Comparison of ENCODE assay signal across 19 cellular contexts in the genomic region with DNA sequence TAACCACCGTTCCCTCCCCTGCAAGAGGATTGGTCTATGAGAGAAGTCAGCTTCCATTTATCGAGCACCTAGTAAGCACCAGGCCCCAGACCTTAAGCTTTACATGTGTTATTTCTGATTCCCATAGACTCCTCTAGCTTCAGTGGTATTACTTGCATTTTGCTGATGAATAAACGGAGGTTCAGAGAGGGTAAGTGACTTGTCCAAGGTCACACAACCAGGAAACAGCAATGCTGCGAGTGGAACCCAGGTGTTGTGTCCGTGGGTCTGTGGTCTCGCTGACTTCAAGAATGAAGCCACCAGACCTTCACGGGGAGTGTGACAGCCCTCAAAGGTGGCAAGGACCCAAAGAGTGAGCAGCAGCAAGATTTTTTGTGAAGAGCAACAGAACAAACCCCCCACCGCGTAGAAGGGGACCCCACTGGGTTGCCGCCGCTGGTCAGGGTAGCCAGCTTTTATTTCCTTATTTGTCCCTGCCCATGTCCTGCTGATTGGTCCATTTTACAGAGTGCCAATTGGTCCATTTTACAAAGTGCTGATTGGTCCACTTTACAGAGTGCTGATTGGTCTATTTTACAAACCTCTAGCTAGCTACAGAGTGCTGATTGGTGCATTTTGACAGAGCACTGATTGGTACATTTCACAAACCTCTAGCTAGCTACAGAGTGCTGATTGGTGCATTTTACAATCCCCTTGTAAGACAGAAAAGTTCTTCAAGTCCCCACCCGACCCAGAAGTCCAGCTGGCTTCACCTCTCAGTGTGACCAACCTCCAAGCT. TPM values are rescaled to one million over a fixed set of nuclear protein-coding genes. Genes with fewer than 3 reads are reported as not detected.
DNase-seq lines count a peak whose midpoint lies in the region; ATAC-seq and TF ChIP-seq lines count a peak whose summit lies in the region.
"Had no signal": no experiment of that assay in that cellular context is flagged by ENCODE, and none has a peak within 500 bp of the region (broad histone marks: within the 10 kb centered on the region; RNA-seq: fewer than 3 reads in every experiment).

No MANE protein-coding gene starts in this region.

- no peaks in the 10 kb centered on the region for H3K79me2 ChIP-seq in Karpas-422 (ENCODE audit: low read length)

- no peaks in the 10 kb centered on the region for H3K36me3 ChIP-seq in BLaER1 treated with 17β-estradiol and CSF1 and Interleukin-3, amounts not matched to agents 10 nM and 100 nM
- H3K36me3 ChIP-seq in Karpas-422 (ENCODE audit: insufficient read depth, low read length) (no peaks in the 10 kb centered on the region; the same call in 1 of the 2 replicates), upper lobe of right lung (no peaks in the 10 kb centered on the region)
- H3K36me3 ChIP-seq: MG63, Peyer's patch, SJSA1 had no signal

- H3K9me3 Mint-ChIP-seq in nephron = no peaks in the 10 kb centered on the region
- H3K9me3 Mint-ChIP-seq in activated T-helper 1 cell treated with anti-CD3 and anti-CD28 coated beads, Interleukin-12 subunit alpha, Interleukin-12 subunit beta, Interleukin-2, Interleukin-4 antibody, amounts not matched to agents 30 ng/mL and 10 ng/mL and 1 ng/mL, durations not matched to agents 14 hours and 24 hours and 36 hours = no peaks in the 10 kb centered on the region
- H3K9me3 Mint-ChIP-seq: CD8-positive, alpha-beta T cell had no signal

- DNase-seq in Karpas-422 (peak; percentile 56), choroid plexus epithelial cell (ENCODE audit: low read depth) (peak; percentile 12), upper lobe of right lung (no peak)
- DNase-seq in activated T-helper 1 cell treated with anti-CD3 and anti-CD28 coated beads, Interleukin-12 subunit alpha, Interleukin-12 subunit beta, Interleukin-2, Interleukin-4 antibody, amounts not matched to agents 30 ng/mL and 10 ng/mL and 1 ng/mL, durations not matched to agents 14 hours and 24 hours and 36 hours (ENCODE audit: low spot score) = no peak
- DNase-seq: Calu3; CD8-positive, alpha-beta T cell; GOT3; NCI-H1092; NCI-H1436; NCI-H1930; Peyer's patch had no signal

- H2AFZ ChIP-seq in Karpas-422 (ENCODE audit: low read length) = no peak overlapping the region

- peak overlapping the region in 8 of 11 experiments; percentile 3 to 64 (median 51); a peak in 8 of 22 replicates for H3K9ac ChIP-seq in BLaER1 treated with 17β-estradiol and CSF1 and Interleukin-3, amounts not matched to agents 10 nM and 100 nM
- no peak overlapping the region for H3K9ac ChIP-seq in Karpas-422 (ENCODE audit: low read length)

- H3K4me2 ChIP-seq in BLaER1 treated with 17β-estradiol and CSF1 and Interleukin-3, amounts not matched to agents 10 nM and 100 nM = peak overlapping the region; percentile 68 to 95 (median 80)
- H3K4me2 ChIP-seq in Karpas-422 (ENCODE audit: low read depth, low read length, poor library complexity, severe bottlenecking) = no peak overlapping the region

- H4K20me1 ChIP-seq in BLaER1 treated with 17β-estradiol and CSF1 and Interleukin-3, amounts not matched to agents 10 nM and 100 nM = no peaks in the 10 kb centered on the region
- H4K20me1 ChIP-seq in Karpas-422 (ENCODE audit: insufficient read depth, low read depth, low read length) = no peaks in the 10 kb centered on the region

- peak overlapping the region in 10 of 11 experiments; percentile 21 to 70 (median 56); a peak in 16 of 22 replicates for H3K27ac ChIP-seq in BLaER1 treated with 17β-estradiol and CSF1 and Interleukin-3, amounts not matched to agents 10 nM and 100 nM
- H3K27ac ChIP-seq in Karpas-422 (ENCODE audit: low read length) (no peak overlapping the region), upper lobe of right lung (no peak overlapping the region)
- H3K27ac ChIP-seq: Peyer's patch, SJSA1 had no signal

- H3K9me2 ChIP-seq in Karpas-422 (replicated peaks; ENCODE audit: insufficient read depth, low read length) = no peaks in the 10 kb centered on the region

- H3K4me1 ChIP-seq in BLaER1 treated with 17β-estradiol and CSF1 and Interleukin-3, amounts not matched to agents 10 nM and 100 nM = peaks cover 21 to 70% (median 43%) of the 10 kb centered on the region in 10 experiments
- peaks cover 38% of the 10 kb centered on the region for H3K4me1 ChIP-seq in Karpas-422 (ENCODE audit: low read length)
- no peaks in the 10 kb centered on the region for H3K4me1 ChIP-seq in upper lobe of right lung
- H3K4me1 ChIP-seq: Peyer's patch had no signal

- H3K9me3 ChIP-seq in BLaER1 treated with 17β-estradiol and CSF1 and Interleukin-3, amounts not matched to agents 10 nM and 100 nM (replicated peaks in 1 of 11) = peaks cover 6 to 10% (median 8%) of the 10 kb centered on the region in 11 experiments; a peak in 18 of 22 replicates
- no peaks in the 10 kb centered on the region for H3K9me3 ChIP-seq in Karpas-422 (ENCODE audit: low read length)
- no peaks in the 10 kb centered on the region for H3K9me3 ChIP-seq in upper lobe of right lung
- H3K9me3 ChIP-seq: MG63, Peyer's patch, SJSA1 had no signal

- peaks cover 28% of the 10 kb centered on the region for H3K4me1 Mint-ChIP-seq in nephron
- H3K4me1 Mint-ChIP-seq in activated T-helper 1 cell treated with anti-CD3 and anti-CD28 coated beads, Interleukin-12 subunit alpha, Interleukin-12 subunit beta, Interleukin-2, Interleukin-4 antibody, amounts not matched to agents 30 ng/mL and 10 ng/mL and 1 ng/mL, durations not matched to agents 14 hours and 24 hours and 36 hours (ENCODE audit: low read depth) = no peaks in the 10 kb centered on the region
- H3K4me1 Mint-ChIP-seq: IgD-negative memory B cell had no signal

- no peak overlapping the region for H3K4me3 Mint-ChIP-seq in nephron
- H3K4me3 Mint-ChIP-seq in activated T-helper 1 cell treated with anti-CD3 and anti-CD28 coated beads, Interleukin-12 subunit alpha, Interleukin-12 subunit beta, Interleukin-2, Interleukin-4 antibody, amounts not matched to agents 30 ng/mL and 10 ng/mL and 1 ng/mL, durations not matched to agents 14 hours and 24 hours and 36 hours = no peak overlapping the region
- H3K4me3 Mint-ChIP-seq: CD8-positive, alpha-beta T cell; IgD-negative memory B cell had no signal

- H3K27ac Mint-ChIP-seq in nephron = peak overlapping the region; percentile 72 to 89 (median 75)
- H3K27ac Mint-ChIP-seq in activated T-helper 1 cell treated with anti-CD3 and anti-CD28 coated beads, Interleukin-12 subunit alpha, Interleukin-12 subunit beta, Interleukin-2, Interleukin-4 antibody, amounts not matched to agents 30 ng/mL and 10 ng/mL and 1 ng/mL, durations not matched to agents 14 hours and 24 hours and 36 hours = no peak overlapping the region
- H3K27ac Mint-ChIP-seq: CD8-positive, alpha-beta T cell; IgD-negative memory B cell had no signal

- no peak for TF ChIP-seq CTCF in choroid plexus epithelial cell (conservative IDR thresholded peaks at IDR 0.05; ENCODE audit: low read depth, low read length)
- no peak for TF ChIP-seq CTCF in nephron (IDR thresholded peaks at IDR 0.05; ENCODE audit: unreplicated experiment in 3 of 3)
- TF ChIP-seq CTCF in upper lobe of right lung (IDR thresholded peaks at IDR 0.05) = no peak

- intact Hi-C loops in activated T-helper 1 cell treated with anti-CD3 and anti-CD28 coated beads, Interleukin-12 subunit alpha, Interleukin-12 subunit beta, Interleukin-2, Interleukin-4 antibody, amounts not matched to agents 30 ng/mL and 10 ng/mL and 1 ng/mL, durations not matched to agents 14 hours and 24 hours and 36 hours (cut with micrococcal nuclease) = no loop called here
- intact Hi-C loops in upper lobe of right lung (cut with DNase I) = no loop called here

- H3K27me3 Mint-ChIP-seq in nephron (ENCODE audit: low read depth) = peaks cover 17% of the 10 kb centered on the region
- peaks cover 16% of the 10 kb centered on the region for H3K27me3 Mint-ChIP-seq in activated T-helper 1 cell treated with anti-CD3 and anti-CD28 coated beads, Interleukin-12 subunit alpha, Interleukin-12 subunit beta, Interleukin-2, Interleukin-4 antibody, amounts not matched to agents 30 ng/mL and 10 ng/mL and 1 ng/mL, durations not matched to agents 14 hours and 24 hours and 36 hours (ENCODE audit: insufficient read depth)

- peak overlapping the region in 2 of 10 experiments; percentile 20 to 21; a peak in 2 of 20 replicates for H3K4me3 ChIP-seq in BLaER1 treated with 17β-estradiol and CSF1 and Interleukin-3, amounts not matched to agents 10 nM and 100 nM
- no peak overlapping the region for H3K4me3 ChIP-seq in Karpas-422 (ENCODE audit: low read length)
- H3K4me3 ChIP-seq in choroid plexus epithelial cell (ENCODE audit: low read depth, low read length) = no peak overlapping the region
- no peak overlapping the region for H3K4me3 ChIP-seq in upper lobe of right lung
- H3K4me3 ChIP-seq: MG63, Peyer's patch, SJSA1 had no signal

- no peaks in the 10 kb centered on the region for H3K36me3 Mint-ChIP-seq in nephron (ENCODE audit: low read depth)
- H3K36me3 Mint-ChIP-seq in activated T-helper 1 cell treated with anti-CD3 and anti-CD28 coated beads, Interleukin-12 subunit alpha, Interleukin-12 subunit beta, Interleukin-2, Interleukin-4 antibody, amounts not matched to agents 30 ng/mL and 10 ng/mL and 1 ng/mL, durations not matched to agents 14 hours and 24 hours and 36 hours (ENCODE audit: low read depth) = no peaks in the 10 kb centered on the region
- H3K36me3 Mint-ChIP-seq: CD8-positive, alpha-beta T cell; IgD-negative memory B cell had no signal

- ATAC-seq in HG03520 (IDR thresholded peaks at IDR 0.05; ENCODE audit: unreplicated experiment) (no peak), upper lobe of right lung (no peak)
- ATAC-seq: CD8-positive, alpha-beta T cell had no signal

- no peaks in the 10 kb centered on the region for H3K27me3 ChIP-seq in BLaER1 treated with 17β-estradiol and CSF1 and Interleukin-3, amounts not matched to agents 10 nM and 100 nM
- no peaks in the 10 kb centered on the region for H3K27me3 ChIP-seq in Karpas-422 (ENCODE audit: low read length)
- H3K27me3 ChIP-seq in upper lobe of right lung = no peaks in the 10 kb centered on the region
- H3K27me3 ChIP-seq: MG63, Peyer's patch, SJSA1 had no signal

RNA-seq across cellular contexts. Expression of gene KCNIP1, which starts 29.1 kb away (rescaled TPM):
- total RNA-seq in Karpas-422 (2014; rRNA removed; shearing (Covaris generic); ENCODE audit: low replicate concordance) = 0.29 TPM in 1 of 2 replicates, not detected in the other
- total RNA-seq in activated T-helper 1 cell treated with anti-CD3 and anti-CD28 coated beads, Interleukin-12 subunit alpha, Interleukin-12 subunit beta, Interleukin-2, Interleukin-4 antibody, amounts not matched to agents 30 ng/mL and 10 ng/mL and 1 ng/mL, durations not matched to agents 14 hours and 24 hours and 36 hours = not detected in 2 replicates
- 2.7 TPM for total RNA-seq in upper lobe of right lung
- total RNA-seq: Calu3; CD8-positive, alpha-beta T cell; LHCN-M2; NCI-H460; Peyer's patch had no signal

Comparison
In these comparisons a context has a peak if more than half of its experiments do, and no peak if none do; other contexts are left out.
1. H3K27ac ChIP-seq: peak in BLaER1 treated with 17β-estradiol and CSF1 and Interleukin-3, amounts not matched to agents 10 nM and 100 nM (10 of 11); none in Karpas-422 (single experiment) and upper lobe of right lung (single experiment).
2. DNase-seq: peak in Karpas-422 (single experiment) and choroid plexus epithelial cell (single experiment); none in activated T-helper 1 cell treated with anti-CD3 and anti-CD28 coated beads, Interleukin-12 subunit alpha, Interleukin-12 subunit beta, Interleukin-2, Interleukin-4 antibody, amounts not matched to agents 30 ng/mL and 10 ng/mL and 1 ng/mL, durations not matched to agents 14 hours and 24 hours and 36 hours (single experiment) and upper lobe of right lung (single experiment).